18 cellular contexts compared by ENCODE assay signal in genomic region chr11:119194811-119195210, GRCh38. TPM values are rescaled to one million over a fixed set of nuclear protein-coding genes. Genes with fewer than 3 reads are reported as not detected.
DNase-seq lines count a peak whose midpoint lies in the region; ATAC-seq, FAIRE-seq and TF ChIP-seq lines count a peak whose summit lies in the region.
"Had no signal": no experiment of that assay in that cellular context is flagged by ENCODE, and none has a peak within 500 bp of the region (broad histone marks: within the 10 kb centered on the region; RNA-seq: fewer than 3 reads in every experiment).

No MANE protein-coding gene starts in this region.

- TF ChIP-seq CTCF in GM13976 (IDR thresholded peaks at IDR 0.05; ENCODE audit: borderline replicate concordance, control extremely low read depth, extremely low read depth, insufficient read depth, missing control alignments) (no peak), astrocyte (IDR thresholded peaks at IDR 0.05; ENCODE audit: insufficient read depth, low read depth, low read length) (no peak), osteoblast (IDR thresholded peaks at IDR 0.05; ENCODE audit: extremely low read depth, low read depth, low read length) (no peak), progenitor cell of endocrine pancreas (IDR thresholded peaks at IDR 0.05; ENCODE audit: unreplicated experiment) (no peak)

- H3K79me2 ChIP-seq in astrocyte (ENCODE audit: insufficient read depth, low read length) (no peaks in the 10 kb centered on the region), osteoblast (ENCODE audit: insufficient read depth, low read length) (no peaks in the 10 kb centered on the region)

- no peaks in the 10 kb centered on the region for H3K4me1 ChIP-seq in astrocyte (ENCODE audit: insufficient read depth, low read length)
- no peaks in the 10 kb centered on the region for H3K4me1 ChIP-seq in osteoblast (ENCODE audit: insufficient read depth, low read length)
- H3K4me1 ChIP-seq: HAP-1 had no signal

- peak overlapping the region; percentile 13 for H3K27ac Mint-ChIP-seq in activated naive CD4-positive, alpha-beta T cell treated with anti-CD3 and anti-CD28 coated beads, Interleukin-2, amount 50 U/mL, for 24 hours
- H3K27ac Mint-ChIP-seq in activated naive CD4-positive, alpha-beta T cell treated with anti-CD3 and anti-CD28 coated beads for 36 hours = no peak overlapping the region
- H3K27ac Mint-ChIP-seq in astrocyte (ENCODE audit: unreplicated experiment) (no peak overlapping the region), progenitor cell of endocrine pancreas (no peak overlapping the region)
- H3K27ac Mint-ChIP-seq in activated CD4-positive, alpha-beta memory T cell treated with anti-CD3 and anti-CD28 coated beads for 36 hours = no peak overlapping the region
- H3K27ac Mint-ChIP-seq: CD4-positive, CD25-positive, alpha-beta regulatory T cell; GM23338; HFFc6 had no signal

- CTCF ChIA-PET in activated naive CD4-positive, alpha-beta T cell treated with anti-CD3 and anti-CD28 coated beads for 36 hours (lab: Charles Lee) = interaction anchor here (0.6 to 5.8 kb wide), 7 partner anchors 9 to 128 kb away, joined by 3 to 47 read pairs (median 4); partner anchors contain the start of gene NLRX1
- CTCF ChIA-PET in activated CD4-positive, alpha-beta memory T cell treated with anti-CD3 and anti-CD28 coated beads for 36 hours (lab: Charles Lee) = interaction anchor here (0.7 to 3.0 kb wide), 7 partner anchors 11 to 129 kb away, joined by 3 to 37 read pairs (median 6); partner anchors contain the start of genes CBL and NLRX1

- H3K36me3 ChIP-seq in astrocyte (ENCODE audit: insufficient read depth, low read length) (no peaks in the 10 kb centered on the region), osteoblast (ENCODE audit: insufficient read depth, low read length) (no peaks in the 10 kb centered on the region)
- H3K36me3 ChIP-seq: BLaER1 treated with 17β-estradiol and CSF1 and Interleukin-3, amounts not matched to agents 10 nM and 100 nM; HAP-1 had no signal

- H3K4me3 Mint-ChIP-seq in activated naive CD4-positive, alpha-beta T cell treated with anti-CD3 and anti-CD28 coated beads, Interleukin-2, amount 50 U/mL, for 24 hours = no peak overlapping the region
- H3K4me3 Mint-ChIP-seq in activated naive CD4-positive, alpha-beta T cell treated with anti-CD3 and anti-CD28 coated beads for 36 hours = no peak overlapping the region
- peak overlapping the region; percentile 20 for H3K4me3 Mint-ChIP-seq in astrocyte (ENCODE audit: unreplicated experiment)
- no peak overlapping the region for H3K4me3 Mint-ChIP-seq in progenitor cell of endocrine pancreas (ENCODE audit: low read depth)
- no peak overlapping the region for H3K4me3 Mint-ChIP-seq in activated CD4-positive, alpha-beta memory T cell treated with anti-CD3 and anti-CD28 coated beads for 36 hours
- H3K4me3 Mint-ChIP-seq: CD4-positive, CD25-positive, alpha-beta regulatory T cell had no signal

- in situ Hi-C loops in GM13976 (cut with MboI; ENCODE audit: low sequenced_read_pairs, unreplicated experiment) = no loop called here

- H3K27ac ChIP-seq in astrocyte (ENCODE audit: low read depth, low read length) (no peak overlapping the region), osteoblast (ENCODE audit: low read depth, low read length) (no peak overlapping the region)
- H3K27ac ChIP-seq: BLaER1 treated with 17β-estradiol and CSF1 and Interleukin-3, amounts not matched to agents 10 nM and 100 nM had no signal

- no peaks in the 10 kb centered on the region for H3K9me3 Mint-ChIP-seq in activated naive CD4-positive, alpha-beta T cell treated with anti-CD3 and anti-CD28 coated beads, Interleukin-2, amount 50 U/mL, for 24 hours
- no peaks in the 10 kb centered on the region for H3K9me3 Mint-ChIP-seq in activated naive CD4-positive, alpha-beta T cell treated with anti-CD3 and anti-CD28 coated beads for 36 hours
- H3K9me3 Mint-ChIP-seq in astrocyte (ENCODE audit: unreplicated experiment) = no peaks in the 10 kb centered on the region
- no peaks in the 10 kb centered on the region for H3K9me3 Mint-ChIP-seq in progenitor cell of endocrine pancreas (ENCODE audit: low read depth)
- H3K9me3 Mint-ChIP-seq in activated CD4-positive, alpha-beta memory T cell treated with anti-CD3 and anti-CD28 coated beads for 36 hours = no peaks in the 10 kb centered on the region
- H3K9me3 Mint-ChIP-seq: CD4-positive, CD25-positive, alpha-beta regulatory T cell; GM23338; HFFc6 had no signal

- H3K4me3 ChIP-seq in astrocyte (ENCODE audit: insufficient read depth, low read depth, low read length) (no peak overlapping the region), osteoblast (ENCODE audit: insufficient read depth, low read length) (no peak overlapping the region)
- H3K4me3 ChIP-seq: BLaER1 treated with 17β-estradiol and CSF1 and Interleukin-3, amounts not matched to agents 10 nM and 100 nM; HAP-1 had no signal

- FAIRE-seq in astrocyte (lab: Jason Lieb, UNC) = no peak

- H3K27me3 ChIP-seq in astrocyte (ENCODE audit: insufficient read depth, low read length) = no peaks in the 10 kb centered on the region
- no peaks in the 10 kb centered on the region for H3K27me3 ChIP-seq in osteoblast (ENCODE audit: insufficient read depth, low read length)
- H3K27me3 ChIP-seq: BLaER1 treated with 17β-estradiol and CSF1 and Interleukin-3, amounts not matched to agents 10 nM and 100 nM had no signal

- no peaks in the 10 kb centered on the region for H4K20me1 ChIP-seq in astrocyte (ENCODE audit: insufficient read depth, low read length)
- no peaks in the 10 kb centered on the region for H4K20me1 ChIP-seq in osteoblast (ENCODE audit: insufficient read depth, low read length)
- H4K20me1 ChIP-seq: BLaER1 treated with 17β-estradiol and CSF1 and Interleukin-3, amounts not matched to agents 10 nM and 100 nM had no signal

- H3K9me3 ChIP-seq in astrocyte (ENCODE audit: insufficient read depth, low read depth, low read length) (no peaks in the 10 kb centered on the region), osteoblast (ENCODE audit: low read depth, low read length) (no peaks in the 10 kb centered on the region)
- H3K9me3 ChIP-seq: BLaER1 treated with 17β-estradiol and CSF1 and Interleukin-3, amounts not matched to agents 10 nM and 100 nM; HAP-1 had no signal

- no peak for ATAC-seq in GM18502 (IDR thresholded peaks at IDR 0.05; ENCODE audit: poor library complexity, unreplicated experiment)

- POLR2A ChIA-PET in activated CD4-positive, alpha-beta memory T cell treated with anti-CD3 and anti-CD28 coated beads for 36 hours (lab: Charles Lee) = no interaction called here

- no peak overlapping the region for H3K9ac ChIP-seq in astrocyte (ENCODE audit: low read length)

- H2AFZ ChIP-seq in astrocyte (ENCODE audit: low read depth, low read length) = no peak overlapping the region
- no peak overlapping the region for H2AFZ ChIP-seq in osteoblast (ENCODE audit: low read length)

- H3K4me1 Mint-ChIP-seq in activated naive CD4-positive, alpha-beta T cell treated with anti-CD3 and anti-CD28 coated beads, Interleukin-2, amount 50 U/mL, for 24 hours = peaks cover 7% of the 10 kb centered on the region
- no peaks in the 10 kb centered on the region for H3K4me1 Mint-ChIP-seq in activated naive CD4-positive, alpha-beta T cell treated with anti-CD3 and anti-CD28 coated beads for 36 hours (ENCODE audit: low read depth)
- no peaks in the 10 kb centered on the region for H3K4me1 Mint-ChIP-seq in astrocyte (ENCODE audit: low read depth, unreplicated experiment)
- H3K4me1 Mint-ChIP-seq in progenitor cell of endocrine pancreas (ENCODE audit: low read depth) = peaks cover 11% of the 10 kb centered on the region
- H3K4me1 Mint-ChIP-seq in activated CD4-positive, alpha-beta memory T cell treated with anti-CD3 and anti-CD28 coated beads for 36 hours (ENCODE audit: low read depth) = peaks cover 3% of the 10 kb centered on the region

- no peaks in the 10 kb centered on the region for H3K36me3 Mint-ChIP-seq in activated naive CD4-positive, alpha-beta T cell treated with anti-CD3 and anti-CD28 coated beads, Interleukin-2, amount 50 U/mL, for 24 hours
- H3K36me3 Mint-ChIP-seq in activated naive CD4-positive, alpha-beta T cell treated with anti-CD3 and anti-CD28 coated beads for 36 hours (ENCODE audit: low read depth) = no peaks in the 10 kb centered on the region
- H3K36me3 Mint-ChIP-seq in astrocyte (ENCODE audit: low read depth, unreplicated experiment) = peaks cover 3% of the 10 kb centered on the region
- H3K36me3 Mint-ChIP-seq in progenitor cell of endocrine pancreas (ENCODE audit: insufficient read depth) = no peaks in the 10 kb centered on the region
- H3K36me3 Mint-ChIP-seq in activated CD4-positive, alpha-beta memory T cell treated with anti-CD3 and anti-CD28 coated beads for 36 hours = no peaks in the 10 kb centered on the region
- H3K36me3 Mint-ChIP-seq: CD4-positive, CD25-positive, alpha-beta regulatory T cell had no signal

- H3K4me2 ChIP-seq in astrocyte (ENCODE audit: low read length) (no peak overlapping the region), osteoblast (ENCODE audit: insufficient read depth, low read length) (no peak overlapping the region)

- no peaks in the 10 kb centered on the region for H3K27me3 Mint-ChIP-seq in activated naive CD4-positive, alpha-beta T cell treated with anti-CD3 and anti-CD28 coated beads, Interleukin-2, amount 50 U/mL, for 24 hours
- no peaks in the 10 kb centered on the region for H3K27me3 Mint-ChIP-seq in activated naive CD4-positive, alpha-beta T cell treated with anti-CD3 and anti-CD28 coated beads for 36 hours (ENCODE audit: low read depth)
- H3K27me3 Mint-ChIP-seq in astrocyte (ENCODE audit: low read depth, unreplicated experiment) (peaks cover 8% of the 10 kb centered on the region), progenitor cell of endocrine pancreas (no peaks in the 10 kb centered on the region)
- no peaks in the 10 kb centered on the region for H3K27me3 Mint-ChIP-seq in activated CD4-positive, alpha-beta memory T cell treated with anti-CD3 and anti-CD28 coated beads for 36 hours

- intact Hi-C loops in activated naive CD4-positive, alpha-beta T cell treated with anti-CD3 and anti-CD28 coated beads for 36 hours (cut with micrococcal nuclease) = loop anchor here (5.0 kb wide), 1 partner anchor 48 kb away; the partner anchor contains the start of gene ABCG4
- intact Hi-C loops in activated CD4-positive, alpha-beta memory T cell treated with anti-CD3 and anti-CD28 coated beads for 36 hours (cut with micrococcal nuclease) = no loop called here

- DNase-seq in activated naive CD4-positive, alpha-beta T cell treated with anti-CD3 and anti-CD28 coated beads for 36 hours = no peak
- DNase-seq in GM13976 (ENCODE audit: low spot score) (peak; percentile 10), astrocyte (ENCODE audit: low read depth) (no peak), osteoblast (ENCODE audit: insufficient read length, low spot score, missing footprints) (peak; percentile 35), progenitor cell of endocrine pancreas (ENCODE audit: low spot score, unreplicated experiment) (no peak)
- DNase-seq in activated CD4-positive, alpha-beta memory T cell treated with anti-CD3 and anti-CD28 coated beads for 36 hours = no peak
- DNase-seq: ACHN; CD4-positive, CD25-positive, alpha-beta regulatory T cell; DMS 273 treated with DMSO at 0.1 percent for 48 hours; HFFc6 had no signal

RNA-seq across cellular contexts. Expression of gene NHERF4, which starts 9.5 kb away (rescaled TPM):
- total RNA-seq in activated naive CD4-positive, alpha-beta T cell treated with anti-CD3 and anti-CD28 coated beads for 36 hours = not detected
- total RNA-seq in astrocyte (not detected in 2 replicates), osteoblast (not detected in 2 replicates), progenitor cell of endocrine pancreas (6.2 and 6.3 TPM in 2 replicates)
- under 1 TPM in 1 of 2 experiments, not detected in 1; 0.36 TPM for total RNA-seq in activated CD4-positive, alpha-beta memory T cell treated with anti-CD3 and anti-CD28 coated beads for 36 hours
- total RNA-seq: A172; CD4-positive, CD25-positive, alpha-beta regulatory T cell; Daoy; GM23338; HFFc6; HT1080 had no signal

RNA-seq across cellular contexts. Expression of gene CBL, which starts 11.3 kb away (rescaled TPM):
- 10 to 100 TPM; 25.3 to 25.7 TPM for total RNA-seq in activated naive CD4-positive, alpha-beta T cell treated with anti-CD3 and anti-CD28 coated beads for 36 hours
- total RNA-seq in astrocyte (45.1 and 46.6 TPM in 2 replicates), osteoblast (9.0 and 9.7 TPM in 2 replicates), progenitor cell of endocrine pancreas (26.4 and 26.5 TPM in 2 replicates)
- total RNA-seq in activated CD4-positive, alpha-beta memory T cell treated with anti-CD3 and anti-CD28 coated beads for 36 hours = 10 to 100 TPM; 30.8 to 31.2 TPM

RNA-seq across cellular contexts. Expression of gene NLRX1, which starts 26.3 kb away (rescaled TPM):
- total RNA-seq in activated naive CD4-positive, alpha-beta T cell treated with anti-CD3 and anti-CD28 coated beads for 36 hours = 10 to 100 TPM; 20.8 to 22.2 TPM
- total RNA-seq in astrocyte (6.3 and 9.6 TPM in 2 replicates), osteoblast (24.2 and 29.7 TPM in 2 replicates), progenitor cell of endocrine pancreas (14.7 and 15.9 TPM in 2 replicates)
- total RNA-seq in activated CD4-positive, alpha-beta memory T cell treated with anti-CD3 and anti-CD28 coated beads for 36 hours = 10 to 100 TPM; 18.4 to 18.7 TPM

RNA-seq across cellular contexts. Expression of gene ABCG4, which starts 46.0 kb away (rescaled TPM):
- total RNA-seq in activated naive CD4-positive, alpha-beta T cell treated with anti-CD3 and anti-CD28 coated beads for 36 hours = under 1 TPM; 0.12 to 0.31 TPM
- total RNA-seq in astrocyte = 0.55 and 1.5 TPM in 2 replicates
- total RNA-seq in osteoblast = under 0.01 TPM in 1 of 2 replicates, not detected in the other
- total RNA-seq in progenitor cell of endocrine pancreas = 0.53 and 0.78 TPM in 2 replicates
- total RNA-seq in activated CD4-positive, alpha-beta memory T cell treated with anti-CD3 and anti-CD28 coated beads for 36 hours = not detected
- total RNA-seq: CD4-positive, CD25-positive, alpha-beta regulatory T cell; Daoy; HT1080 had no signal

Comparison
In these comparisons a context has a peak if more than half of its experiments do, and no peak if none do; other contexts are left out.
1. DNase-seq: peak in GM13976 (single experiment) and osteoblast (single experiment); none in activated naive CD4-positive, alpha-beta T cell treated with anti-CD3 and anti-CD28 coated beads for 36 hours (single experiment), astrocyte (single experiment), progenitor cell of endocrine pancreas (single experiment) and activated CD4-positive, alpha-beta memory T cell treated with anti-CD3 and anti-CD28 coated beads for 36 hours (single experiment).